ENCODE assay signal across 26 cellular contexts in genomic region chr14:56888274-56888673, GRCh38.
"Had no signal": no experiment of that assay in that cellular context is flagged by ENCODE, and none has a peak within 500 bp of the region (broad histone marks: within the 10 kb centered on the region; RNA-seq: fewer than 3 reads in every experiment).

No MANE protein-coding gene starts in this region.

- DNase-seq: activated CD4-positive, alpha-beta T cell treated with anti-CD3 and anti-CD28 coated beads for 48 hours; activated CD4-positive, alpha-beta T cell treated with anti-CD3 and anti-CD28 coated beads, Interleukin-2, amount 50 U/mL, for 48 hours; activated CD8-positive, alpha-beta memory T cell treated with anti-CD3 and anti-CD28 coated beads for 24 hours; activated gamma-delta T cell; activated naive CD4-positive, alpha-beta T cell treated with anti-CD3 and anti-CD28 coated beads, Interleukin-2, amount 50 U/mL, for 16 hours; amniotic stem cell; effector memory CD4-positive, alpha-beta T cell; left ventricle myocardium inferior; mucosa of descending colon; ovary; sigmoid colon; small intestine; stimulated activated CD4-positive, alpha-beta T cell treated with anti-CD3 and anti-CD28 coated beads, Interleukin-1b, Interleukin-23, amount 100 ng/mL, for 48 hours; stimulated activated naive B cell treated with anti-CD40 and anti-IgM and Interleukin-4, amounts not matched to agents 10 μg/mL and 1 μg/mL and 100 μg/mL, for 72 hours; stomach; T-cell; thyroid gland; upper lobe of left lung had no signal

- H3K9me3 Mint-ChIP-seq: central memory CD8-positive, alpha-beta T cell; dendritic cell treated with granulocyte-macrophage colony-stimulating factor and Interleukin-4, amounts not matched to agents 40 ng/mL and 50 ng/mL, for 4 days; nephron; stimulated activated naive B cell treated with anti-CD40 and anti-IgM and Interleukin-4, amounts not matched to agents 10 μg/mL and 1 μg/mL and 100 μg/mL, for 72 hours; T-cell; T-helper 2 cell treated with Interferon-gamma antibody and Interleukin-4, amounts not matched to agents 5 μg/mL and 100 μg/mL, for 36 hours had no signal

- H3K27me3 ChIP-seq: ovary, thyroid gland, upper lobe of left lung had no signal

- H3K9me3 ChIP-seq: breast epithelium, left ventricle myocardium inferior, mucosa of descending colon, sigmoid colon, stomach, thyroid gland, upper lobe of left lung had no signal

- H3K4me1 ChIP-seq: breast epithelium, left ventricle myocardium inferior, sigmoid colon, stomach had no signal

- ATAC-seq: activated CD4-positive, CD25-positive, alpha-beta regulatory T cell treated with anti-CD3 and anti-CD28 coated beads, Interleukin-2, amount 50 U/mL, for 24 hours; mucosa of descending colon; stimulated activated naive B cell treated with anti-CD40 and anti-IgM and Interleukin-4, amounts not matched to agents 10 μg/mL and 1 μg/mL and 100 μg/mL, for 72 hours; T-cell had no signal

- H3K4me1 Mint-ChIP-seq: central memory CD8-positive, alpha-beta T cell; nephron; stimulated activated naive B cell treated with anti-CD40 and anti-IgM and Interleukin-4, amounts not matched to agents 10 μg/mL and 1 μg/mL and 100 μg/mL, for 72 hours; T-cell had no signal

- H3K27ac ChIP-seq: breast epithelium, left ventricle myocardium inferior, ovary, sigmoid colon, stomach, thyroid gland, upper lobe of left lung had no signal

- H3K27ac Mint-ChIP-seq: dendritic cell treated with granulocyte-macrophage colony-stimulating factor and Interleukin-4, amounts not matched to agents 40 ng/mL and 50 ng/mL, for 4 days; nephron; progenitor cell of endocrine pancreas; stimulated activated naive B cell treated with anti-CD40 and anti-IgM and Interleukin-4, amounts not matched to agents 10 μg/mL and 1 μg/mL and 100 μg/mL, for 72 hours; T-cell; T-helper 2 cell treated with Interferon-gamma antibody and Interleukin-4, amounts not matched to agents 5 μg/mL and 100 μg/mL, for 36 hours had no signal

- H3K36me3 Mint-ChIP-seq: stimulated activated naive B cell treated with anti-CD40 and anti-IgM and Interleukin-4, amounts not matched to agents 10 μg/mL and 1 μg/mL and 100 μg/mL, for 72 hours; T-cell had no signal

- H3K36me3 ChIP-seq: breast epithelium, left ventricle myocardium inferior, ovary, sigmoid colon, stomach, thyroid gland, upper lobe of left lung had no signal

- H3K4me3 Mint-ChIP-seq: central memory CD8-positive, alpha-beta T cell; dendritic cell treated with granulocyte-macrophage colony-stimulating factor and Interleukin-4, amounts not matched to agents 40 ng/mL and 50 ng/mL, for 4 days; nephron; stimulated activated naive B cell treated with anti-CD40 and anti-IgM and Interleukin-4, amounts not matched to agents 10 μg/mL and 1 μg/mL and 100 μg/mL, for 72 hours; T-cell; T-helper 2 cell treated with Interferon-gamma antibody and Interleukin-4, amounts not matched to agents 5 μg/mL and 100 μg/mL, for 36 hours had no signal

- H3K4me3 ChIP-seq: breast epithelium, left ventricle myocardium inferior, lung, mucosa of descending colon, ovary, sigmoid colon, stomach, thyroid gland, upper lobe of left lung had no signal
